In the genomic region with DNA sequence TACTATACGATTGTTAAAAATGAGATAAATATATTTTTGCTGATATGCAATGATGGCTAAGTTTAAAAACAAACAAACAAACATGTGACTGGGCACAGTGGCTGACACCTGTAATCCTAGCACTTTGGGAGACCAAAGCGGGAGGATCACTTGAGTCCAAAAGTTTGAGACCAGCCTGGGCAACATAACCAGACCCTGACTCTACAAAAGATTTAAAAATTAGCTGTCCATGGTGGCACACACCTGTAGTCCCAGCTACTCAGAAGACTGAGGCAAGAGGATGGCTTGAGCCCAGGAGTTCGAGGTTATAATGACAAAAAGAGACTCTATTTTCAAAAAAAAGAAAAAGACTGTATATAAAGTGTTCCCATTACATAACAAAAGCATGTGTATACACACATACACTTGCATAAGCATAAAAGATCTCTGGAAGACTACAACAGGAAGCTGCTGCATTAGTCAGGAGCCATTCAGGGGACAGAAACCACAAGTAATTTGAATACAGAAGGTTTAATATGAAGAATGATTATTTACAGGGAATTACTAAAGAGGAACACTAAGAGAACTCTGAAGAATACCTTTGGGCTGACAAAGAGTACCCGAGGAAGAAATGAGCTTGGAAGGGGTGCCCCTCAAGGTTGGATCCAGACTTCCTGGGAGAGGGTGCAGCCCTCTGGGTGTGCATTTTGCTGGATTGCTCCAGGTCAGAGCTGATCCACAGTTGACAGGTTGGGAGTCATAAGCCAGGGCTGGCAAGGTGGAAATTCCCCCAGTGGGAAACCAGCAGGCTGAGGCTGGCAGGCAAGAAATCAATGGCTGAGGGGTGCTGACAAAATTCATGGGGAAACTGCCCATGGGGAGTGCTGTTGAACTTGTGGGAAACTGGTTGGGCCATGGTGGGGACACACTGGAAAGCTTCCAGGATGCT, we compare ENCODE assay signal across 1 cellular context.
TF ChIP-seq lines count a peak whose summit lies in the region.

No MANE protein-coding gene starts in this region.

TF ChIP-seq in H1, 55 proteins besides CTCF, POLR2A, EP300 and RAD21:
- TF ChIP-seq RNF2 (IDR thresholded peaks at IDR 0.05; ENCODE audit: borderline replicate concordance, low read depth, low read length, missing control alignments, poor library complexity, severe bottlenecking) (no peak), EGR1 (IDR thresholded peaks at IDR 0.05; ENCODE audit: borderline replicate concordance, low read depth, low read length) (no peak), SRF (IDR thresholded peaks at IDR 0.05; ENCODE audit: low read depth, low read length) (no peak), CHD2 (IDR thresholded peaks at IDR 0.05; ENCODE audit: low read length) (no peak), SIN3A (conservative IDR thresholded peaks at IDR 0.05 in 1 of 2, IDR thresholded peaks at IDR 0.05 in 1 of 2; ENCODE audit: low read depth in 1 of 2, low read length in 2 of 2) (no peak), PHF8 (conservative IDR thresholded peaks at IDR 0.05; ENCODE audit: low read depth, low read length) (no peak), SP1 (IDR thresholded peaks at IDR 0.05; ENCODE audit: low read depth, low read length) (no peak), BACH1 (IDR thresholded peaks at IDR 0.05; ENCODE audit: low read length) (no peak)
